Comparison of ENCODE assay signal across 1 cellular context in genomic region chr2:230924470-230925341, GRCh38.
TF ChIP-seq lines count a peak whose summit lies in the region.

GPR55 (minus strand) TSS chr2:230925242; CDS start chr2:230910962, 14,280 bp downstream.

TF ChIP-seq in GM12878, 131 proteins besides CTCF, POLR2A, EP300 and RAD21 (continued from another document and continues in another):
- TF ChIP-seq REST (IDR thresholded peaks at IDR 0.05; ENCODE audit: low read depth, low read length) (no peak), SMAD5 (IDR thresholded peaks at IDR 0.05; ENCODE audit: low read depth) (peak; percentile 39), POU2F2 (IDR thresholded peaks at IDR 0.05; ENCODE audit: borderline replicate concordance, low read depth, low read length) (0 out of 3 replicates have a peak, but pooled peaks have one; percentile 16), IKZF2 (IDR thresholded peaks at IDR 0.05) (peak; percentile 70 to 76), CHD1 (IDR thresholded peaks at IDR 0.05; ENCODE audit: low read depth, low read length) (0 out of 2 replicates have a peak, but pooled peaks have one; percentile 31), GATAD2B (conservative IDR thresholded peaks at IDR 0.05; ENCODE audit: low read depth) (peak; percentile 42; the same call in 1 of the 2 replicates), TARDBP (IDR thresholded peaks at IDR 0.05; ENCODE audit: borderline replicate concordance) (peak; percentile 44; the same call in 1 of the 2 replicates), CBX5 (IDR thresholded peaks at IDR 0.05; ENCODE audit: low read depth) (no peak), MYC (IDR thresholded peaks at IDR 0.05; ENCODE audit: insufficient read depth, insufficient read length, insufficient replicate concordance, low read length, severe bottlenecking) (peak; percentile 52), ZNF384 (IDR thresholded peaks at IDR 0.05; ENCODE audit: borderline replicate concordance, low read depth, low read length) (no peak), CREM (IDR thresholded peaks at IDR 0.05; ENCODE audit: low read depth) (peak; percentile 73), KLF5 (IDR thresholded peaks at IDR 0.05; ENCODE audit: partially characterized antibody) (peak; percentile 16), TCF12 (IDR thresholded peaks at IDR 0.05; ENCODE audit: low read depth, low read length) (peak; percentile 77; the same call in 1 of the 2 replicates), ZSCAN29 (IDR thresholded peaks at IDR 0.05) (no peak), E2F8 (IDR thresholded peaks at IDR 0.05; ENCODE audit: low read depth, partially characterized antibody) (no peak), SMAD1 (IDR thresholded peaks at IDR 0.05; ENCODE audit: low read depth, partially characterized antibody) (peak; percentile 35), ATF7 (IDR thresholded peaks at IDR 0.05; ENCODE audit: low read depth) (peak; percentile 34), SPI1 (IDR thresholded peaks at IDR 0.05; ENCODE audit: borderline replicate concordance, insufficient read depth, low read depth, low read length) (peak; percentile 87), CUX1 (IDR thresholded peaks at IDR 0.05; ENCODE audit: insufficient replicate concordance, low read depth, low read length) (peak; percentile 57), HDGF (IDR thresholded peaks at IDR 0.05) (peak; percentile 58), PAX5 (IDR thresholded peaks at IDR 0.05; ENCODE audit: borderline replicate concordance, low read depth, low read length) (peak; percentile 12; the same call in 1 of the 2 replicates), MTA2 (IDR thresholded peaks at IDR 0.05; ENCODE audit: low read depth) (peak; percentile 19; the same call in 1 of the 2 replicates), ZBED1 (IDR thresholded peaks at IDR 0.05; ENCODE audit: borderline replicate concordance) (peak; percentile 87; the same call in 1 of the 2 replicates), ZNF217 (IDR thresholded peaks at IDR 0.05) (0 out of 2 replicates have a peak, but pooled peaks have one; percentile 16), PKNOX1 (IDR thresholded peaks at IDR 0.05) (peak; percentile 68), TCF3 (IDR thresholded peaks at IDR 0.05; ENCODE audit: borderline replicate concordance, insufficient read depth, low read depth, low read length) (peak; percentile 90), TAF1 (IDR thresholded peaks at IDR 0.05; ENCODE audit: borderline replicate concordance, low read depth, low read length) (peak; percentile 38; the same call in 1 of the 2 replicates), HCFC1 (IDR thresholded peaks at IDR 0.05; ENCODE audit: low read length) (no peak), IKZF1 (conservative IDR thresholded peaks at IDR 0.05) (peak; percentile 63), DPF2 (IDR thresholded peaks at IDR 0.05) (peak; percentile 57; the same call in 1 of the 2 replicates)
- TF ChIP-seq, protein P1, sequence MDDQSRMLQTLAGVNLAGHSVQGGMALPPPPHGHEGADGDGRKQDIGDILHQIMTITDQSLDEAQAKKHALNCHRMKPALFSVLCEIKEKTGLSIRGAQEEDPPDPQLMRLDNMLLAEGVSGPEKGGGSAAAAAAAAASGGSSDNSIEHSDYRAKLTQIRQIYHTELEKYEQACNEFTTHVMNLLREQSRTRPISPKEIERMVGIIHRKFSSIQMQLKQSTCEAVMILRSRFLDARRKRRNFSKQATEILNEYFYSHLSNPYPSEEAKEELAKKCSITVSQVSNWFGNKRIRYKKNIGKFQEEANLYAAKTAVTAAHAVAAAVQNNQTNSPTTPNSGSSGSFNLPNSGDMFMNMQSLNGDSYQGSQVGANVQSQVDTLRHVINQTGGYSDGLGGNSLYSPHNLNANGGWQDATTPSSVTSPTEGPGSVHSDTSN (IDR thresholded peaks at IDR 0.05; ENCODE audit: insufficient replicate concordance, low read depth, low read length) = peak; percentile 4
- TF ChIP-seq, protein P2, sequence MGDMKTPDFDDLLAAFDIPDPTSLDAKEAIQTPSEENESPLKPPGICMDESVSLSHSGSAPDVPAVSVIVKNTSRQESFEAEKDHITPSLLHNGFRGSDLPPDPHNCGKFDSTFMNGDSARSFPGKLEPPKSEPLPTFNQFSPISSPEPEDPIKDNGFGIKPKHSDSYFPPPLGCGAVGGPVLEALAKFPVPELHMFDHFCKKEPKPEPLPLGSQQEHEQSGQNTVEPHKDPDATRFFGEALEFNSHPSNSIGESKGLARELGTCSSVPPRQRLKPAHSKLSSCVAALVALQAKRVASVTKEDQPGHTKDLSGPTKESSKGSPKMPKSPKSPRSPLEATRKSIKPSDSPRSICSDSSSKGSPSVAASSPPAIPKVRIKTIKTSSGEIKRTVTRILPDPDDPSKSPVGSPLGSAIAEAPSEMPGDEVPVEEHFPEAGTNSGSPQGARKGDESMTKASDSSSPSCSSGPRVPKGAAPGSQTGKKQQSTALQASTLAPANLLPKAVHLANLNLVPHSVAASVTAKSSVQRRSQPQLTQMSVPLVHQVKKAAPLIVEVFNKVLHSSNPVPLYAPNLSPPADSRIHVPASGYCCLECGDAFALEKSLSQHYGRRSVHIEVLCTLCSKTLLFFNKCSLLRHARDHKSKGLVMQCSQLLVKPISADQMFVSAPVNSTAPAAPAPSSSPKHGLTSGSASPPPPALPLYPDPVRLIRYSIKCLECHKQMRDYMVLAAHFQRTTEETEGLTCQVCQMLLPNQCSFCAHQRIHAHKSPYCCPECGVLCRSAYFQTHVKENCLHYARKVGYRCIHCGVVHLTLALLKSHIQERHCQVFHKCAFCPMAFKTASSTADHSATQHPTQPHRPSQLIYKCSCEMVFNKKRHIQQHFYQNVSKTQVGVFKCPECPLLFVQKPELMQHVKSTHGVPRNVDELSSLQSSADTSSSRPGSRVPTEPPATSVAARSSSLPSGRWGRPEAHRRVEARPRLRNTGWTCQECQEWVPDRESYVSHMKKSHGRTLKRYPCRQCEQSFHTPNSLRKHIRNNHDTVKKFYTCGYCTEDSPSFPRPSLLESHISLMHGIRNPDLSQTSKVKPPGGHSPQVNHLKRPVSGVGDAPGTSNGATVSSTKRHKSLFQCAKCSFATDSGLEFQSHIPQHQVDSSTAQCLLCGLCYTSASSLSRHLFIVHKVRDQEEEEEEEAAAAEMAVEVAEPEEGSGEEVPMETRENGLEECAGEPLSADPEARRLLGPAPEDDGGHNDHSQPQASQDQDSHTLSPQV (IDR thresholded peaks at IDR 0.05) = 0 out of 2 replicates have a peak, but pooled peaks have one; percentile 4
- TF ChIP-seq, protein P3, sequence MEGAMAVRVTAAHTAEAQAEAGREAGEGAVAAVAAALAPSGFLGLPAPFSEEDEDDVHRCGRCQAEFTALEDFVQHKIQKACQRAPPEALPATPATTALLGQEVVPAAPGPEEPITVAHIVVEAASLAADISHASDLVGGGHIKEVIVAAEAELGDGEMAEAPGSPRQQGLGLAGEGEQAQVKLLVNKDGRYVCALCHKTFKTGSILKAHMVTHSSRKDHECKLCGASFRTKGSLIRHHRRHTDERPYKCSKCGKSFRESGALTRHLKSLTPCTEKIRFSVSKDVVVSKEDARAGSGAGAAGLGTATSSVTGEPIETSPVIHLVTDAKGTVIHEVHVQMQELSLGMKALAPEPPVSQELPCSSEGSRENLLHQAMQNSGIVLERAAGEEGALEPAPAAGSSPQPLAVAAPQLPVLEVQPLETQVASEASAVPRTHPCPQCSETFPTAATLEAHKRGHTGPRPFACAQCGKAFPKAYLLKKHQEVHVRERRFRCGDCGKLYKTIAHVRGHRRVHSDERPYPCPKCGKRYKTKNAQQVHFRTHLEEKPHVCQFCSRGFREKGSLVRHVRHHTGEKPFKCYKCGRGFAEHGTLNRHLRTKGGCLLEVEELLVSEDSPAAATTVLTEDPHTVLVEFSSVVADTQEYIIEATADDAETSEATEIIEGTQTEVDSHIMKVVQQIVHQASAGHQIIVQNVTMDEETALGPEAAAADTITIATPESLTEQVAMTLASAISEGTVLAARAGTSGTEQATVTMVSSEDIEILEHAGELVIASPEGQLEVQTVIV (IDR thresholded peaks at IDR 0.05; ENCODE audit: borderline replicate concordance, partially characterized antibody) = no peak
- TF ChIP-seq, protein P4, sequence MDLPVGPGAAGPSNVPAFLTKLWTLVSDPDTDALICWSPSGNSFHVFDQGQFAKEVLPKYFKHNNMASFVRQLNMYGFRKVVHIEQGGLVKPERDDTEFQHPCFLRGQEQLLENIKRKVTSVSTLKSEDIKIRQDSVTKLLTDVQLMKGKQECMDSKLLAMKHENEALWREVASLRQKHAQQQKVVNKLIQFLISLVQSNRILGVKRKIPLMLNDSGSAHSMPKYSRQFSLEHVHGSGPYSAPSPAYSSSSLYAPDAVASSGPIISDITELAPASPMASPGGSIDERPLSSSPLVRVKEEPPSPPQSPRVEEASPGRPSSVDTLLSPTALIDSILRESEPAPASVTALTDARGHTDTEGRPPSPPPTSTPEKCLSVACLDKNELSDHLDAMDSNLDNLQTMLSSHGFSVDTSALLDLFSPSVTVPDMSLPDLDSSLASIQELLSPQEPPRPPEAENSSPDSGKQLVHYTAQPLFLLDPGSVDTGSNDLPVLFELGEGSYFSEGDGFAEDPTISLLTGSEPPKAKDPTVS (IDR thresholded peaks at IDR 0.05; ENCODE audit: low read depth, low read length) = peak; percentile 37; the same call in 1 of the 2 replicates
